In genomic region chr12:111684485-111685147, GRCh38 we compare ENCODE assay signal across 8 cellular contexts. TPM values are rescaled to one million over a fixed set of nuclear protein-coding genes. Genes with fewer than 3 reads are reported as not detected.
DNase-seq lines count a peak whose midpoint lies in the region; ATAC-seq and TF ChIP-seq lines count a peak whose summit lies in the region.
"Not testable (repeated sequence)": the region's sequence is repeated elsewhere in the genome, so short reads cannot be mapped to it uniquely, and the experiment has no call there.

No MANE protein-coding gene starts in this region.

- H3K9ac ChIP-seq in BLaER1 (peak overlapping the region; percentile 93), HUES64 (ENCODE audit: low read depth, low read length) (peak overlapping the region; percentile 88), neural cell (ENCODE audit: low read length) (peak overlapping the region; percentile 87)

- peak overlapping the region; percentile 93 to 96 (median 93) for H3K4me3 Mint-ChIP-seq in T-cell
- H3K4me3 Mint-ChIP-seq in endothelial cell (ENCODE audit: unreplicated experiment) = peak overlapping the region; percentile 99
- peak overlapping the region; percentile 98 for H3K4me3 Mint-ChIP-seq in stimulated activated naive CD8-positive, alpha-beta T cell treated with anti-CD3 and anti-CD28 coated beads, Interleukin-15, Interleukin-2, amounts not matched to agents 100 ng/mL and 50 ng/mL, for 24 hours

- H3K4me1 Mint-ChIP-seq in T-cell (peaks cover 44 to 46% (median 44%) of the 10 kb centered on the region in 3 donors), endothelial cell (ENCODE audit: unreplicated experiment) (peaks cover 25% of the 10 kb centered on the region)
- H3K4me1 Mint-ChIP-seq in stimulated activated naive CD8-positive, alpha-beta T cell treated with anti-CD3 and anti-CD28 coated beads, Interleukin-15, Interleukin-2, amounts not matched to agents 100 ng/mL and 50 ng/mL, for 24 hours (ENCODE audit: low read depth) = peaks cover 37% of the 10 kb centered on the region

- H3K79me2 ChIP-seq in neural cell (replicated peaks; ENCODE audit: insufficient read depth, low read length) = peaks cover 29% of the 10 kb centered on the region

- not testable (repeated sequence) for H3K27me3 ChIP-seq in BLaER1; HUES64 (ENCODE audit: insufficient read depth, low read length); adrenal gland; neural cell (ENCODE audit: insufficient read depth, low read depth, low read length)

- H3F3A ChIP-seq in neural cell (ENCODE audit: insufficient read depth, low read length, poor library complexity, severe bottlenecking) = not testable (repeated sequence)

- H3K27ac ChIP-seq in BLaER1 (peak overlapping the region; percentile 87; the same call in 1 of the 2 replicates), adrenal gland (peak overlapping the region in 3 of 5 donors; percentile 85 to 94 (median 85))
- not testable (repeated sequence) for H3K27ac ChIP-seq in HUES64 (ENCODE audit: low read depth, low read length); neural cell (ENCODE audit: low read length)

- not testable (repeated sequence) for H3K9me3 Mint-ChIP-seq in T-cell; endothelial cell (ENCODE audit: unreplicated experiment); stimulated activated naive CD8-positive, alpha-beta T cell treated with anti-CD3 and anti-CD28 coated beads, Interleukin-15, Interleukin-2, amounts not matched to agents 100 ng/mL and 50 ng/mL, for 24 hours

- not testable (repeated sequence) for H3K9me3 ChIP-seq in BLaER1; HUES64 (ENCODE audit: insufficient read depth, low read depth, low read length); adrenal gland (replicated peaks in 1 of 3); iPS-18c (ENCODE audit: control insufficient read depth, insufficient read depth, low read length); neural cell (ENCODE audit: low read length)

- H2AFZ ChIP-seq in neural cell (ENCODE audit: low read depth, low read length) = not testable (repeated sequence)

- POLR2A ChIA-PET in T-cell (lab: Charles Lee) = interaction anchor here in 1 of 2 donors (0.7 to 1.3 kb wide), 3 partner anchors 9 to 619 kb away, joined by 3 to 6 read pairs (median 4); no protein-coding TSS in a partner anchor

- peak overlapping the region; percentile 92 for H3K27ac Mint-ChIP-seq in T-cell
- peak overlapping the region; percentile 94 for H3K27ac Mint-ChIP-seq in endothelial cell (ENCODE audit: unreplicated experiment)
- H3K27ac Mint-ChIP-seq in stimulated activated naive CD8-positive, alpha-beta T cell treated with anti-CD3 and anti-CD28 coated beads, Interleukin-15, Interleukin-2, amounts not matched to agents 100 ng/mL and 50 ng/mL, for 24 hours = peak overlapping the region; percentile 91

- DNase-seq in T-cell; adrenal gland; endothelial cell (ENCODE audit: low spot score): not testable (repeated sequence)

- peaks cover 32% of the 10 kb centered on the region for H4K20me1 ChIP-seq in BLaER1
- H4K20me1 ChIP-seq in neural cell (ENCODE audit: insufficient read depth) = not testable (repeated sequence)

- not testable (repeated sequence) for TF ChIP-seq POLR2A in adrenal gland (IDR thresholded peaks at IDR 0.05)

- H3K9me2 ChIP-seq in neural cell (ENCODE audit: insufficient read depth, low read length) = not testable (repeated sequence)

- peaks cover 25% of the 10 kb centered on the region for H3K4me1 ChIP-seq in BLaER1
- H3K4me1 ChIP-seq in HUES64 (ENCODE audit: insufficient read depth, low read length) = not testable (repeated sequence)
- H3K4me1 ChIP-seq in adrenal gland (replicated peaks in 1 of 2) = peaks cover 16 to 32% of the 10 kb centered on the region in 2 donors

- TF ChIP-seq EP300 in neural cell (conservative IDR thresholded peaks at IDR 0.05; ENCODE audit: poor library complexity, severe bottlenecking) = not testable (repeated sequence)

- H3K27me3 Mint-ChIP-seq in T-cell; endothelial cell (ENCODE audit: unreplicated experiment); stimulated activated naive CD8-positive, alpha-beta T cell treated with anti-CD3 and anti-CD28 coated beads, Interleukin-15, Interleukin-2, amounts not matched to agents 100 ng/mL and 50 ng/mL, for 24 hours: not testable (repeated sequence)

- peaks cover 14% of the 10 kb centered on the region for H3K36me3 Mint-ChIP-seq in T-cell
- H3K36me3 Mint-ChIP-seq in endothelial cell (ENCODE audit: low read depth, unreplicated experiment) = peaks cover 12% of the 10 kb centered on the region
- peaks cover 32% of the 10 kb centered on the region for H3K36me3 Mint-ChIP-seq in stimulated activated naive CD8-positive, alpha-beta T cell treated with anti-CD3 and anti-CD28 coated beads, Interleukin-15, Interleukin-2, amounts not matched to agents 100 ng/mL and 50 ng/mL, for 24 hours (ENCODE audit: low read depth)

- intact Hi-C loops in adrenal gland (cut with DNase I) = not testable (repeated sequence)

- not testable (repeated sequence) for TF ChIP-seq RAD21 in neural cell (conservative IDR thresholded peaks at IDR 0.05)

- H3K4me3 ChIP-seq in BLaER1 (peak overlapping the region; percentile 87), HUES64 (ENCODE audit: low read length) (peak overlapping the region; percentile 94), adrenal gland (peak overlapping the region in 3 of 4 donors; percentile 58 to 98 (median 82)), iPS-18c (ENCODE audit: insufficient read depth, low read depth, low read length) (peak overlapping the region; percentile 98), neural cell (ENCODE audit: low read length) (peak overlapping the region; percentile 71)

- WGBS in HUES64 = 93% methylated on average over 13 of the region's 13 CpGs
- WGBS in adrenal gland, 4 donors = 64 to 82% (median 70%) methylated on average over 11 to 13 of the region's 13 CpGs

- peak overlapping the region; percentile 96 for H3K4me2 ChIP-seq in BLaER1
- H3K4me2 ChIP-seq in neural cell (ENCODE audit: low read length) = peak overlapping the region; percentile 92

- H3K36me3 ChIP-seq in BLaER1 = peaks cover 42% of the 10 kb centered on the region
- peaks cover 35% of the 10 kb centered on the region for H3K36me3 ChIP-seq in HUES64 (ENCODE audit: insufficient read depth, low read length)
- peaks cover 0 to 31% of the 10 kb centered on the region in 2 donors for H3K36me3 ChIP-seq in adrenal gland (replicated peaks in 1 of 2)
- H3K36me3 ChIP-seq in neural cell (ENCODE audit: insufficient read depth, low read length) = not testable (repeated sequence)

- TF ChIP-seq CTCF in adrenal gland (IDR thresholded peaks at IDR 0.05); endothelial cell (IDR thresholded peaks at IDR 0.05; ENCODE audit: unreplicated experiment); neural cell (IDR thresholded peaks at IDR 0.05; ENCODE audit: poor library complexity, severe bottlenecking): not testable (repeated sequence)

- CTCF ChIA-PET in T-cell (lab: Charles Lee) = interaction anchor here in 1 of 2 donors (0.6 to 1.4 kb wide), 2 partner anchors 12 to 1395 kb away, joined by 3 to 4 read pairs; no protein-coding TSS in a partner anchor

- not testable (repeated sequence) for ATAC-seq in T-cell (replicated peaks in 1 of 4)

RNA-seq across cellular contexts. Expression of gene BRAP, which starts 1.1 kb away (rescaled TPM):
- 14.9 TPM for polyA plus RNA-seq in HUES64 (2013, experiment 1 of 2)
- polyA plus RNA-seq in HUES64 (2013, experiment 2 of 2) = 17.2 TPM
- total RNA-seq in T-cell = 10 to 100 TPM; 20.4 to 23.3 (median 20.6) TPM
- 10 to 100 TPM; 13.6 to 25.3 (median 20.4) TPM for total RNA-seq in adrenal gland
- 10 to 100 TPM in 2 of 3 donors, 1 to 10 TPM in 1; 8.6 to 31.0 (median 10.7) TPM for polyA plus RNA-seq in adrenal gland
- total RNA-seq in endothelial cell (ENCODE audit: unreplicated experiment) = 22.0 TPM
- polyA plus RNA-seq in neural cell = 23.4 and 28.5 TPM in 2 replicates
- polyA minus RNA-seq in neural cell = 50.4 and 53.0 TPM in 2 replicates

RNA-seq across cellular contexts. Expression of gene ACAD10, which starts 1.2 kb away (rescaled TPM):
- 10.3 TPM for polyA plus RNA-seq in HUES64 (2013, experiment 1 of 2)
- polyA plus RNA-seq in HUES64 (2013, experiment 2 of 2) = 13.3 TPM
- total RNA-seq in T-cell (10 to 100 TPM; 28.8 to 53.4 (median 47.9) TPM), adrenal gland (10 to 100 TPM; 22.0 to 65.5 (median 43.6) TPM), endothelial cell (ENCODE audit: unreplicated experiment) (26.8 TPM)
- polyA plus RNA-seq in adrenal gland (10 to 100 TPM; 14.7 to 57.0 (median 31.0) TPM), neural cell (25.7 and 27.0 TPM in 2 replicates)
- 29.2 and 31.6 TPM in 2 replicates for polyA minus RNA-seq in neural cell
